19 cellular contexts compared by ENCODE assay signal in the genomic region with DNA sequence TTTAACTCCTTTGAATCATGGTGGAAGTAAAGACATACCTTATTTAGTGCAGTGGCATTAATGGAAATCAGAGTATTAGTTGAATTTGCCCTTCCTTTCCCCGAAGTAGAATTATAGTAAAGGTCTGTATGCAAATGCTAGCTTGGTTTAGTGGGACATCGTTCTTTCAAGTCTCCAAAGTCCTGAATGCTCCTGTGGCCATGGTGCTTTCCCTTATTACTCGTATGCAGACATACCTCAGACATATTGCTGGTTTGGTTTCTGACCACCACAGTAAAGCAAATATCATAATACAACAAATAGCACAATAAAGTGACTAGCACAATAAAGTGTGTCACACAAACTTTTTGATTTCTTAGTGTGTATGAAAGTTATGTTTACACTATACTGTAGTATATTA. TPM values are rescaled to one million over a fixed set of nuclear protein-coding genes. Genes with fewer than 3 reads are reported as not detected.
A peak's percentile ranks its signal among the peaks of the same experiment; 100 is the strongest.
DNase-seq lines count a peak whose midpoint lies in the region; ATAC-seq and FAIRE-seq lines count a peak whose summit lies in the region.
"Had no signal": no experiment of that assay in that cellular context is flagged by ENCODE, and none has a peak within 500 bp of the region (broad histone marks: within the 10 kb centered on the region; RNA-seq: fewer than 3 reads in every experiment).

No MANE protein-coding gene starts in this region.

- FAIRE-seq in GM19239 (lab: Jason Lieb, UNC) (peak; percentile 23), HTR-8/SVneo (lab: Jason Lieb, UNC) (peak; percentile 88)
- FAIRE-seq: HepG2 had no signal

- POLR2A ChIA-PET in activated CD4-positive, alpha-beta memory T cell treated with anti-CD3 and anti-CD28 coated beads, Interleukin-2, amount 10 ng/mL, durations not matched to agents 7 days and 5 days (lab: Charles Lee) = no interaction called here

- H3K4me1 Mint-ChIP-seq in memory B cell = peaks cover 6% of the 10 kb centered on the region
- H3K4me1 Mint-ChIP-seq in activated CD4-positive, alpha-beta memory T cell treated with anti-CD3 and anti-CD28 coated beads, Interleukin-2, amount 10 ng/mL, durations not matched to agents 7 days and 5 days = peaks cover 4% of the 10 kb centered on the region

- H3K27me3 Mint-ChIP-seq in memory B cell = no peaks in the 10 kb centered on the region
- no peaks in the 10 kb centered on the region for H3K27me3 Mint-ChIP-seq in activated CD4-positive, alpha-beta memory T cell treated with anti-CD3 and anti-CD28 coated beads, Interleukin-2, amount 10 ng/mL, durations not matched to agents 7 days and 5 days
- H3K27me3 Mint-ChIP-seq: CD4-positive, CD25-positive, alpha-beta regulatory T cell; CD8-positive, alpha-beta memory T cell; IgD-negative memory B cell had no signal

- peaks cover 11% of the 10 kb centered on the region for H3K36me3 Mint-ChIP-seq in memory B cell
- peaks cover 11% of the 10 kb centered on the region for H3K36me3 Mint-ChIP-seq in activated CD4-positive, alpha-beta memory T cell treated with anti-CD3 and anti-CD28 coated beads, Interleukin-2, amount 10 ng/mL, durations not matched to agents 7 days and 5 days (ENCODE audit: low read depth)
- H3K36me3 Mint-ChIP-seq: IgD-negative memory B cell had no signal

- no peak overlapping the region for H3K4me3 Mint-ChIP-seq in memory B cell
- H3K4me3 Mint-ChIP-seq in activated CD4-positive, alpha-beta memory T cell treated with anti-CD3 and anti-CD28 coated beads, Interleukin-2, amount 10 ng/mL, durations not matched to agents 7 days and 5 days = no peak overlapping the region
- H3K4me3 Mint-ChIP-seq: CD4-positive, CD25-positive, alpha-beta regulatory T cell; CD8-positive, alpha-beta memory T cell; IgD-negative memory B cell had no signal

- CTCF ChIA-PET in activated CD4-positive, alpha-beta memory T cell treated with anti-CD3 and anti-CD28 coated beads, Interleukin-2, amount 10 ng/mL, durations not matched to agents 7 days and 5 days (lab: Charles Lee) = no interaction called here

- DNase-seq in GM19239 (ENCODE audit: insufficient read length, low spot score) (no peak), HTR-8/SVneo (ENCODE audit: insufficient read length, low spot score) (no peak), memory B cell (ENCODE audit: low spot score in 2 of 2) (no peak), cerebellar nuclear complex (lab: John Stamatoyannopoulos, UW) (no peak)
- DNase-seq in activated CD4-positive, alpha-beta memory T cell treated with anti-CD3 and anti-CD28 coated beads, Interleukin-2, amount 10 ng/mL, durations not matched to agents 7 days and 5 days = no peak
- DNase-seq: ACHN; BE2C; C1 segment of cervical spinal cord; CD4-positive, CD25-positive, alpha-beta regulatory T cell; CD8-positive, alpha-beta memory T cell; DND-41; EL; GM23248; Karpas-422; KBM-7 had no signal

- H3K27ac Mint-ChIP-seq in memory B cell = peak overlapping the region; percentile 41
- H3K27ac Mint-ChIP-seq in activated CD4-positive, alpha-beta memory T cell treated with anti-CD3 and anti-CD28 coated beads, Interleukin-2, amount 10 ng/mL, durations not matched to agents 7 days and 5 days = no peak overlapping the region
- H3K27ac Mint-ChIP-seq: CD4-positive, CD25-positive, alpha-beta regulatory T cell; IgD-negative memory B cell had no signal

- H3K9me3 Mint-ChIP-seq in memory B cell = no peaks in the 10 kb centered on the region
- H3K9me3 Mint-ChIP-seq in activated CD4-positive, alpha-beta memory T cell treated with anti-CD3 and anti-CD28 coated beads, Interleukin-2, amount 10 ng/mL, durations not matched to agents 7 days and 5 days = no peaks in the 10 kb centered on the region
- H3K9me3 Mint-ChIP-seq: CD8-positive, alpha-beta memory T cell; IgD-negative memory B cell had no signal

- ATAC-seq in memory B cell (ENCODE audit: low read depth) = no peak
- ATAC-seq in GM18511 (IDR thresholded peaks at IDR 0.05; ENCODE audit: unreplicated experiment) = no peak
- no peak for ATAC-seq in GM18907 (IDR thresholded peaks at IDR 0.05; ENCODE audit: unreplicated experiment)
- ATAC-seq: HepG2 had no signal

RNA-seq across cellular contexts. Expression of gene MNAT1, which starts 52.3 kb away (rescaled TPM):
- 10 to 100 TPM; 37.0 to 40.4 TPM for total RNA-seq in activated CD4-positive, alpha-beta memory T cell treated with anti-CD3 and anti-CD28 coated beads, Interleukin-2, amount 10 ng/mL, durations not matched to agents 7 days and 5 days
